In the genomic region with DNA sequence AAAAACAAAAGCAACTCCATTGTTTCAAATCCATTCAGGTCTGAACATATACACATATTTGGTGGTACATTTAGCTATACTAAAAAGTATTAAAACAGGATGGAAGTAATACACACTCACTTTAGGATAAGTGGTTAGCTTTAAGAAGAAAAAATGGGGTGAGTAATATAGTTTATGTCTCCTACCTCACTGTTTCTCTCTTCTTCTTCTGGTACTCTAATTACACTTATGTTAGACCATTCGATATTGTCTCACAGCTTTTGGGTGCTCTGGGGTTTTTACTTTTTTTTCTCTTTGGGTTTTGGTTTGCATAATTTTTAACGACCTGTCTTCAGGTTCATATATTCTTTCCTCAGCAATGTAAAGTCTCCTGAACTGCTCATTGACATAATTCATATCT, we compare ENCODE assay signal across 20 cellular contexts.
DNase-seq lines count a peak whose midpoint lies in the region; ATAC-seq and TF ChIP-seq lines count a peak whose summit lies in the region.
"Had no signal": no experiment of that assay in that cellular context is flagged by ENCODE, and none has a peak within 500 bp of the region (broad histone marks: within the 10 kb centered on the region; RNA-seq: fewer than 3 reads in every experiment).

No MANE protein-coding gene starts in this region.

- CTCF ChIA-PET in HCT116 (lab: Charles Lee) (interaction anchor here (0.8 to 1.1 kb wide), 2 partner anchors 9 to 11 kb away, joined by 3 to 4 read pairs; no protein-coding TSS in a partner anchor), activated B cell treated with CpG ODN at 0.5 μM for 24 hours (lab: Charles Lee) (interaction anchor here (0.7 to 1.3 kb wide), 2 partner anchors 8 to 109 kb away, joined by 4 to 7 read pairs; no protein-coding TSS in a partner anchor), SK-N-SH (lab: Yijun Ruan, JAX) (no interaction called here)

- H3K9ac ChIP-seq in HCT116 (ENCODE audit: low read length): no peak overlapping the region
- H3K9ac ChIP-seq in SK-N-SH: no peak overlapping the region
- H3K9ac ChIP-seq: BLaER1, GM23248 had no signal

- ATAC-seq in activated naive CD4-positive, alpha-beta T cell treated with anti-CD3 and anti-CD28 coated beads, Interleukin-2, amount 50 U/mL, for 72 hours: peak; percentile 53 to 55
- ATAC-seq in HCT116 (no peak), activated B cell treated with CpG ODN at 0.5 μM for 24 hours (ENCODE audit: low read depth) (no peak)
- ATAC-seq in stimulated activated effector memory CD8-positive, alpha-beta T cell treated with anti-CD3 and anti-CD28 coated beads, Interleukin-12 subunit alpha, Interleukin-12 subunit beta, amount 100 ng/mL, for 72 hours: peak; percentile 80
- ATAC-seq: K562 had no signal

- intact Hi-C loops in HCT116 (cut with micrococcal nuclease) (loop anchor here (10.0 kb wide), 1 partner anchor 420 kb away; no protein-coding TSS in a partner anchor), activated B cell treated with CpG ODN at 0.5 μM for 24 hours (cut with micrococcal nuclease) (no loop called here), vagina (cut with DNase I) (no loop called here)

- no peak overlapping the region for H3K4me3 Mint-ChIP-seq in activated B cell treated with CpG ODN at 0.5 μM for 24 hours
- no peak overlapping the region for H3K4me3 Mint-ChIP-seq in stimulated activated effector memory CD8-positive, alpha-beta T cell treated with anti-CD3 and anti-CD28 coated beads, Interleukin-12 subunit alpha, Interleukin-12 subunit beta, amount 100 ng/mL, for 72 hours
- H3K4me3 Mint-ChIP-seq: CD14-positive monocyte; CD4-positive, alpha-beta memory T cell; HFFc6 had no signal

- H3K4me1 ChIP-seq in HCT116 (ENCODE audit: control insufficient read depth in 1 of 2, insufficient read depth in 2 of 2, low read length in 2 of 2) (no peaks in the 10 kb centered on the region), SK-N-SH (ENCODE audit: control insufficient read depth in 1 of 2, insufficient read depth in 2 of 2, low read depth in 1 of 2, low read length in 1 of 2) (no peaks in the 10 kb centered on the region), vagina (no peaks in the 10 kb centered on the region)
- H3K4me1 ChIP-seq: HAP-1 had no signal

- H3K9me3 ChIP-seq in HCT116 (ENCODE audit: control insufficient read depth in 1 of 2, insufficient read depth in 1 of 2, low read depth in 1 of 2, low read length in 2 of 2) (no peaks in the 10 kb centered on the region), SK-N-SH (no peaks in the 10 kb centered on the region), vagina (no peaks in the 10 kb centered on the region)
- H3K9me3 ChIP-seq: HAP-1 had no signal

- RAD21 ChIA-PET in HCT116 (lab: Charles Lee; ENCODE audit: low non-redundant PET in 1 of 2, low total read pairs in 2 of 2, uncharacterized antibody in 2 of 2, unreplicated experiment in 2 of 2): no interaction called here

- peaks cover 4% of the 10 kb centered on the region for H3F3A ChIP-seq in SK-N-SH (replicated peaks; ENCODE audit: insufficient read depth)

- H3K9me2 ChIP-seq in HCT116 (ENCODE audit: insufficient read depth): no peaks in the 10 kb centered on the region
- H3K9me2 ChIP-seq in SK-N-SH: no peaks in the 10 kb centered on the region

- H4K20me1 ChIP-seq in HCT116 (ENCODE audit: insufficient read depth): no peaks in the 10 kb centered on the region
- H4K20me1 ChIP-seq in SK-N-SH (ENCODE audit: insufficient read depth): no peaks in the 10 kb centered on the region
- H4K20me1 ChIP-seq: BLaER1 had no signal

- H2AFZ ChIP-seq in HCT116 (ENCODE audit: low read depth, low read length, poor library complexity, severe bottlenecking) (peak overlapping the region; percentile 73), SK-N-SH (ENCODE audit: low read depth) (no peak overlapping the region)
- H2AFZ ChIP-seq: GM23248 had no signal

- no peak for TF ChIP-seq POLR2A in HCT116 (IDR thresholded peaks at IDR 0.05; ENCODE audit: borderline replicate concordance, extremely low read depth, insufficient read depth, insufficient read length)
- no peak for TF ChIP-seq POLR2A in vagina (IDR thresholded peaks at IDR 0.05)

- no peak overlapping the region for H3K27ac Mint-ChIP-seq in activated naive CD4-positive, alpha-beta T cell treated with anti-CD3 and anti-CD28 coated beads, Interleukin-2, amount 50 U/mL, for 72 hours
- H3K27ac Mint-ChIP-seq in activated B cell treated with CpG ODN at 0.5 μM for 24 hours: peak overlapping the region; percentile 19
- no peak overlapping the region for H3K27ac Mint-ChIP-seq in stimulated activated effector memory CD8-positive, alpha-beta T cell treated with anti-CD3 and anti-CD28 coated beads, Interleukin-12 subunit alpha, Interleukin-12 subunit beta, amount 100 ng/mL, for 72 hours
- H3K27ac Mint-ChIP-seq: CD14-positive monocyte; CD4-positive, alpha-beta memory T cell; HFFc6 had no signal

- H3K27me3 Mint-ChIP-seq in activated B cell treated with CpG ODN at 0.5 μM for 24 hours: no peaks in the 10 kb centered on the region
- H3K27me3 Mint-ChIP-seq: CD4-positive, alpha-beta memory T cell had no signal

- no peaks in the 10 kb centered on the region for H3K36me3 Mint-ChIP-seq in activated naive CD4-positive, alpha-beta T cell treated with anti-CD3 and anti-CD28 coated beads, Interleukin-2, amount 50 U/mL, for 72 hours
- no peaks in the 10 kb centered on the region for H3K36me3 Mint-ChIP-seq in activated B cell treated with CpG ODN at 0.5 μM for 24 hours (ENCODE audit: low read depth)
- no peaks in the 10 kb centered on the region for H3K36me3 Mint-ChIP-seq in stimulated activated effector memory CD8-positive, alpha-beta T cell treated with anti-CD3 and anti-CD28 coated beads, Interleukin-12 subunit alpha, Interleukin-12 subunit beta, amount 100 ng/mL, for 72 hours
- H3K36me3 Mint-ChIP-seq: CD14-positive monocyte; CD4-positive, alpha-beta memory T cell had no signal

- H3K4me2 ChIP-seq in HCT116 (ENCODE audit: low read length): no peak overlapping the region
- H3K4me2 ChIP-seq in SK-N-SH: no peak overlapping the region
- H3K4me2 ChIP-seq: BLaER1 had no signal

- no peaks in the 10 kb centered on the region for H3K27me3 ChIP-seq in HCT116 (ENCODE audit: insufficient read depth, low read length)
- no peaks in the 10 kb centered on the region for H3K27me3 ChIP-seq in SK-N-SH (ENCODE audit: insufficient read depth)
- H3K27me3 ChIP-seq in vagina: no peaks in the 10 kb centered on the region
- H3K27me3 ChIP-seq: BLaER1 had no signal

- POLR2A ChIA-PET in HCT116 (lab: Charles Lee) (no interaction called here), activated B cell treated with CpG ODN at 0.5 μM for 24 hours (lab: Charles Lee) (interaction anchor here (0.7 kb wide), 1 partner anchor 77 kb away, joined by 3 read pairs; no protein-coding TSS in a partner anchor), SK-N-SH (lab: Yijun Ruan, JAX) (no interaction called here)

- no peaks in the 10 kb centered on the region for H3K36me3 ChIP-seq in HCT116 (ENCODE audit: control insufficient read depth in 1 of 2, insufficient read depth in 2 of 2, low read length in 2 of 2)
- no peaks in the 10 kb centered on the region for H3K36me3 ChIP-seq in SK-N-SH (replicated peaks in 1 of 2; ENCODE audit: control insufficient read depth in 1 of 2, insufficient read depth in 2 of 2, low read length in 1 of 2)
- H3K36me3 ChIP-seq in vagina: no peaks in the 10 kb centered on the region
- H3K36me3 ChIP-seq: BLaER1, HAP-1 had no signal

- TF ChIP-seq CTCF in HCT116 (IDR thresholded peaks at IDR 0.05 in 2 of 3, conservative IDR thresholded peaks at IDR 0.05 in 1 of 3; ENCODE audit: borderline replicate concordance in 1 of 3, insufficient read depth in 1 of 3, low read depth in 2 of 3, low read length in 2 of 3): no peak
- no peak for TF ChIP-seq CTCF in activated B cell treated with CpG ODN at 0.5 μM for 24 hours (IDR thresholded peaks at IDR 0.05)
- no peak for TF ChIP-seq CTCF in SK-N-SH (IDR thresholded peaks at IDR 0.05)
- TF ChIP-seq CTCF in vagina (IDR thresholded peaks at IDR 0.05): no peak

- no peaks in the 10 kb centered on the region for H3K9me3 Mint-ChIP-seq in activated naive CD4-positive, alpha-beta T cell treated with anti-CD3 and anti-CD28 coated beads, Interleukin-2, amount 50 U/mL, for 72 hours
- H3K9me3 Mint-ChIP-seq in activated B cell treated with CpG ODN at 0.5 μM for 24 hours: no peaks in the 10 kb centered on the region
- no peaks in the 10 kb centered on the region for H3K9me3 Mint-ChIP-seq in stimulated activated effector memory CD8-positive, alpha-beta T cell treated with anti-CD3 and anti-CD28 coated beads, Interleukin-12 subunit alpha, Interleukin-12 subunit beta, amount 100 ng/mL, for 72 hours
- H3K9me3 Mint-ChIP-seq: CD4-positive, alpha-beta memory T cell; HFFc6 had no signal

- no TSS peak for BruUV-seq in HCT116 (replicated peaks; lab: Mats Ljungman, UMichigan)

- no peaks in the 10 kb centered on the region for H3K79me2 ChIP-seq in HCT116 (ENCODE audit: insufficient read depth, low read length)
- H3K79me2 ChIP-seq in SK-N-SH (ENCODE audit: insufficient read depth): no peaks in the 10 kb centered on the region

- peaks cover 59% of the 10 kb centered on the region for H3K4me1 Mint-ChIP-seq in activated B cell treated with CpG ODN at 0.5 μM for 24 hours
- H3K4me1 Mint-ChIP-seq in stimulated activated effector memory CD8-positive, alpha-beta T cell treated with anti-CD3 and anti-CD28 coated beads, Interleukin-12 subunit alpha, Interleukin-12 subunit beta, amount 100 ng/mL, for 72 hours: peaks cover 24% of the 10 kb centered on the region

- H3K27ac ChIP-seq in HCT116 (ENCODE audit: low read depth, low read length) (no peak overlapping the region), SK-N-SH (ENCODE audit: low read depth in 2 of 2, low read length in 1 of 2) (no peak overlapping the region), vagina (no peak overlapping the region)
- H3K27ac ChIP-seq: BLaER1, GM23248 had no signal

- WGBS in SK-N-SH (ENCODE audit: low lambda C conversion rate): 70% methylated on average over 2 of the region's 2 CpGs

- H3K4me3 ChIP-seq in HCT116 (replicated peaks in 1 of 2; ENCODE audit: low read depth in 1 of 2, low read length in 2 of 2) (no peak overlapping the region), SK-N-SH (ENCODE audit: low read depth in 2 of 2, low read length in 1 of 2) (no peak overlapping the region), vagina (no peak overlapping the region)
- H3K4me3 ChIP-seq: BLaER1, GM23248, HAP-1, K562 had no signal

- TF ChIP-seq RAD21 in HCT116 (IDR thresholded peaks at IDR 0.05; ENCODE audit: low read depth) (no peak), SK-N-SH (IDR thresholded peaks at IDR 0.05; ENCODE audit: low read length) (no peak)

- no peak for DNase-seq in activated naive CD4-positive, alpha-beta T cell treated with anti-CD3 and anti-CD28 coated beads, Interleukin-2, amount 50 U/mL, for 72 hours (ENCODE audit: low spot score in 2 of 2)
- no peak for DNase-seq in activated naive CD4-positive, alpha-beta T cell treated with Interleukin-2 at 50 U/mL for 16 hours
- no peak for DNase-seq in HCT116 (ENCODE audit: low read depth, low spot score)
- no peak for DNase-seq in activated B cell treated with CpG ODN at 0.5 μM for 24 hours
- no peak for DNase-seq in stimulated activated effector memory CD8-positive, alpha-beta T cell treated with anti-CD3 and anti-CD28 coated beads, Interleukin-12 subunit alpha, Interleukin-12 subunit beta, amount 100 ng/mL, for 72 hours (ENCODE audit: low spot score in 2 of 2)
- no peak for DNase-seq in SK-N-SH
- no peak for DNase-seq in vagina (ENCODE audit: extremely low spot score in 2 of 2)
- no peak for DNase-seq in kidney glomerular epithelial cell (lab: John Stamatoyannopoulos, UW)
- DNase-seq: AML-193; Calu3; CD4-positive, alpha-beta memory T cell; DMS79 treated with DMSO at 0.1 percent for 48 hours; GF-D8; GM23248; HFFc6; IMR-90 had no signal

- TF ChIP-seq EP300 in SK-N-SH (IDR thresholded peaks at IDR 0.05; ENCODE audit: borderline replicate concordance in 1 of 2, low read depth in 1 of 2, low read length in 1 of 2): no peak

Comparison
In these comparisons a context has a peak if more than half of its experiments do, and no peak if none do; other contexts are left out.
1. ATAC-seq: peak in activated naive CD4-positive, alpha-beta T cell treated with anti-CD3 and anti-CD28 coated beads, Interleukin-2, amount 50 U/mL, for 72 hours (2 of 2) and stimulated activated effector memory CD8-positive, alpha-beta T cell treated with anti-CD3 and anti-CD28 coated beads, Interleukin-12 subunit alpha, Interleukin-12 subunit beta, amount 100 ng/mL, for 72 hours (single experiment); none in HCT116 (single experiment) and activated B cell treated with CpG ODN at 0.5 μM for 24 hours (single experiment).